8 cellular contexts compared by ENCODE assay signal in the genomic region with DNA sequence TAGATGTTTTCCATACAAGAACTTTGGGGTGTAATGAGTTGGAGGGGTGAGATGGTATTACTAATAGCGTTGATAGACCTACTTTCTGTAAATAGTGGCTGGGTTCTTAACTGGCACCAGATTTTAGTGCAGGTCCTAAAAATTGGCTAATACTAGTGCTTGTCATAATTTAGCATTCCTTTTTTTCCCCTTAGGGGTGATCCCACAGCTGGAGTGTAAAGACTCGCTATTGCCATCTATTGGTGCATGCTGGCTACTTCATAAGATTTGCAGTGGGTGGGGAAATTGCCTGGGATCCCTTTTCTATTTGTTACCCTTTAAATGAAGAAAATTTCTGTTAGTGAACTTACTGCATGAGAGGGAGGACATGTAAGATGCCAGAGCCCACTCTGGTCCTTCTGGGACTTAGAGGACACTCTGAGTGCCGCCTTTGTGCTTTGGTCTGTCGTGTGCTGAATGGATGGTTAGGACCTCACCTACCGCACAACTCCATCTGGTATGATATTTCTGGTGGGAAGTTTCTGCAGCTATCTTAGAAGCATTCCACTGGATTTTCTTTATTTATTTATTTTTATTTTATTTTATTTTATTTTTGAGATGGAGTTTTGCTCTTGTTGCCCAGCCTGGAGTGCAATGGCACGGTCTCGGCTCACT.
DNase-seq lines count a peak whose midpoint lies in the region; ATAC-seq and TF ChIP-seq lines count a peak whose summit lies in the region.

No MANE protein-coding gene starts in this region.

- H3K36me3 ChIP-seq in Peyer's patch: no peaks in the 10 kb centered on the region

- H3K9me3 ChIP-seq in Peyer's patch: no peaks in the 10 kb centered on the region

- no peaks in the 10 kb centered on the region for H3K27me3 ChIP-seq in Peyer's patch

- H3K4me3 ChIP-seq in Peyer's patch (no peak overlapping the region), astrocyte of the spinal cord (ENCODE audit: low read depth, low read length) (no peak overlapping the region)

- H3K4me1 ChIP-seq in Peyer's patch: peaks cover 0 to 10% (median 0%) of the 10 kb centered on the region in 4 donors

- TF ChIP-seq POLR2A in Peyer's patch (IDR thresholded peaks at IDR 0.05): no peak

- DNase-seq in EH (ENCODE audit: low read depth) (peak; percentile 81), HuH-7 (ENCODE audit: low spot score) (peak; percentile 52), Peyer's patch (peak in 2 of 3 donors; percentile 33 to 65), astrocyte of the spinal cord (ENCODE audit: low read depth, low spot score) (peak; percentile 65), iPS-NIHi11 (ENCODE audit: low spot score) (peak; percentile 66)
- peak; percentile 8 for DNase-seq in stimulated activated CD4-positive, alpha-beta T cell treated with anti-CD3 and anti-CD28 coated beads, Interleukin-1b, Interleukin-23, amount 100 ng/mL, for 48 hours

- TF ChIP-seq CTCF in Peyer's patch (IDR thresholded peaks at IDR 0.05): peak; percentile 44 to 77 (median 73)
- TF ChIP-seq CTCF in astrocyte of the spinal cord (IDR thresholded peaks at IDR 0.05; ENCODE audit: low read depth, low read length): peak; percentile 91

- no peak overlapping the region for H3K27ac ChIP-seq in Peyer's patch

- ATAC-seq in GM18861 (IDR thresholded peaks at IDR 0.05; ENCODE audit: unreplicated experiment): no peak
- ATAC-seq in GM21786 (IDR thresholded peaks at IDR 0.05; ENCODE audit: unreplicated experiment): no peak

- in situ Hi-C loops in astrocyte of the spinal cord (cut with HindIII; ENCODE audit: low sequenced_read_pairs): no loop called here

Comparison
In these comparisons a context has a peak if more than half of its experiments do, and no peak if none do; other contexts are left out.
1. DNase-seq: peak in every context shown above with its lines; median percentile 81 in EH; 66 in iPS-NIHi11; 65 in astrocyte of the spinal cord; 52 in HuH-7; 49 in Peyer's patch; 8 in stimulated activated CD4-positive, alpha-beta T cell treated with anti-CD3 and anti-CD28 coated beads, Interleukin-1b, Interleukin-23, amount 100 ng/mL, for 48 hours.